Comparison of ENCODE assay signal across 3 cellular contexts in the genomic region with DNA sequence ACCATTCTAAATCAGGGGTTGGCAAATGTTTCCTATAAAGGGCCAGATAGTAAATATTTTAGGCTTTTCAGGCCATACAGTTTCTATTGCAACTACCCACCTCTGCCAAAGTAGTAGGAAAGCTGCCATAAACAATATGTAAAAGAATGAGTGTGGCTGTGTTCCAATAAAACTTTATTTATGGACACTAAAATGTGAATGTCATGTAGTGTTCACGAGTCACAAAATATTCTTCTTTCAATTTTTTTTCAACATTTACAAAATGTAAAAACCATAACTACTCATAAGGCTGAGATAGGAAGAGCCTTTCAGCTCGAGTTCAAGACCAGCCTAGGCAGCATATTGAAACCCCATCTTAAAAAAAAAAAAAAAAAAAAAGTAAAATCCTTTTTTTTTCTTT.
TF ChIP-seq lines count a peak whose summit lies in the region.

No MANE protein-coding gene starts in this region.

TF ChIP-seq in HEK293, 187 proteins besides CTCF, POLR2A, EP300 and RAD21 (continued from another document):
- TF ChIP-seq, protein P1, sequence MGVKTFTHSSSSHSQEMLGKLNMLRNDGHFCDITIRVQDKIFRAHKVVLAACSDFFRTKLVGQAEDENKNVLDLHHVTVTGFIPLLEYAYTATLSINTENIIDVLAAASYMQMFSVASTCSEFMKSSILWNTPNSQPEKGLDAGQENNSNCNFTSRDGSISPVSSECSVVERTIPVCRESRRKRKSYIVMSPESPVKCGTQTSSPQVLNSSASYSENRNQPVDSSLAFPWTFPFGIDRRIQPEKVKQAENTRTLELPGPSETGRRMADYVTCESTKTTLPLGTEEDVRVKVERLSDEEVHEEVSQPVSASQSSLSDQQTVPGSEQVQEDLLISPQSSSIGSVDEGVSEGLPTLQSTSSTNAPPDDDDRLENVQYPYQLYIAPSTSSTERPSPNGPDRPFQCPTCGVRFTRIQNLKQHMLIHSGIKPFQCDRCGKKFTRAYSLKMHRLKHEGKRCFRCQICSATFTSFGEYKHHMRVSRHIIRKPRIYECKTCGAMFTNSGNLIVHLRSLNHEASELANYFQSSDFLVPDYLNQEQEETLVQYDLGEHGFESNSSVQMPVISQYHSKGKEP (tag by site-specific recombination; IDR thresholded peaks at IDR 0.05) = no peak
TF ChIP-seq in HEK293: peak in this region for 1.

TF ChIP-seq in WTC11, 78 proteins besides CTCF, POLR2A, EP300 and RAD21 (continued from another document):
- TF ChIP-seq, protein P2, sequence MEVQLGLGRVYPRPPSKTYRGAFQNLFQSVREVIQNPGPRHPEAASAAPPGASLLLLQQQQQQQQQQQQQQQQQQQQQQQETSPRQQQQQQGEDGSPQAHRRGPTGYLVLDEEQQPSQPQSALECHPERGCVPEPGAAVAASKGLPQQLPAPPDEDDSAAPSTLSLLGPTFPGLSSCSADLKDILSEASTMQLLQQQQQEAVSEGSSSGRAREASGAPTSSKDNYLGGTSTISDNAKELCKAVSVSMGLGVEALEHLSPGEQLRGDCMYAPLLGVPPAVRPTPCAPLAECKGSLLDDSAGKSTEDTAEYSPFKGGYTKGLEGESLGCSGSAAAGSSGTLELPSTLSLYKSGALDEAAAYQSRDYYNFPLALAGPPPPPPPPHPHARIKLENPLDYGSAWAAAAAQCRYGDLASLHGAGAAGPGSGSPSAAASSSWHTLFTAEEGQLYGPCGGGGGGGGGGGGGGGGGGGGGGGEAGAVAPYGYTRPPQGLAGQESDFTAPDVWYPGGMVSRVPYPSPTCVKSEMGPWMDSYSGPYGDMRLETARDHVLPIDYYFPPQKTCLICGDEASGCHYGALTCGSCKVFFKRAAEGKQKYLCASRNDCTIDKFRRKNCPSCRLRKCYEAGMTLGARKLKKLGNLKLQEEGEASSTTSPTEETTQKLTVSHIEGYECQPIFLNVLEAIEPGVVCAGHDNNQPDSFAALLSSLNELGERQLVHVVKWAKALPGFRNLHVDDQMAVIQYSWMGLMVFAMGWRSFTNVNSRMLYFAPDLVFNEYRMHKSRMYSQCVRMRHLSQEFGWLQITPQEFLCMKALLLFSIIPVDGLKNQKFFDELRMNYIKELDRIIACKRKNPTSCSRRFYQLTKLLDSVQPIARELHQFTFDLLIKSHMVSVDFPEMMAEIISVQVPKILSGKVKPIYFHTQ (CRISPR knock-in tag; IDR thresholded peaks at IDR 0.05) = no peak
- TF ChIP-seq, protein P3, sequence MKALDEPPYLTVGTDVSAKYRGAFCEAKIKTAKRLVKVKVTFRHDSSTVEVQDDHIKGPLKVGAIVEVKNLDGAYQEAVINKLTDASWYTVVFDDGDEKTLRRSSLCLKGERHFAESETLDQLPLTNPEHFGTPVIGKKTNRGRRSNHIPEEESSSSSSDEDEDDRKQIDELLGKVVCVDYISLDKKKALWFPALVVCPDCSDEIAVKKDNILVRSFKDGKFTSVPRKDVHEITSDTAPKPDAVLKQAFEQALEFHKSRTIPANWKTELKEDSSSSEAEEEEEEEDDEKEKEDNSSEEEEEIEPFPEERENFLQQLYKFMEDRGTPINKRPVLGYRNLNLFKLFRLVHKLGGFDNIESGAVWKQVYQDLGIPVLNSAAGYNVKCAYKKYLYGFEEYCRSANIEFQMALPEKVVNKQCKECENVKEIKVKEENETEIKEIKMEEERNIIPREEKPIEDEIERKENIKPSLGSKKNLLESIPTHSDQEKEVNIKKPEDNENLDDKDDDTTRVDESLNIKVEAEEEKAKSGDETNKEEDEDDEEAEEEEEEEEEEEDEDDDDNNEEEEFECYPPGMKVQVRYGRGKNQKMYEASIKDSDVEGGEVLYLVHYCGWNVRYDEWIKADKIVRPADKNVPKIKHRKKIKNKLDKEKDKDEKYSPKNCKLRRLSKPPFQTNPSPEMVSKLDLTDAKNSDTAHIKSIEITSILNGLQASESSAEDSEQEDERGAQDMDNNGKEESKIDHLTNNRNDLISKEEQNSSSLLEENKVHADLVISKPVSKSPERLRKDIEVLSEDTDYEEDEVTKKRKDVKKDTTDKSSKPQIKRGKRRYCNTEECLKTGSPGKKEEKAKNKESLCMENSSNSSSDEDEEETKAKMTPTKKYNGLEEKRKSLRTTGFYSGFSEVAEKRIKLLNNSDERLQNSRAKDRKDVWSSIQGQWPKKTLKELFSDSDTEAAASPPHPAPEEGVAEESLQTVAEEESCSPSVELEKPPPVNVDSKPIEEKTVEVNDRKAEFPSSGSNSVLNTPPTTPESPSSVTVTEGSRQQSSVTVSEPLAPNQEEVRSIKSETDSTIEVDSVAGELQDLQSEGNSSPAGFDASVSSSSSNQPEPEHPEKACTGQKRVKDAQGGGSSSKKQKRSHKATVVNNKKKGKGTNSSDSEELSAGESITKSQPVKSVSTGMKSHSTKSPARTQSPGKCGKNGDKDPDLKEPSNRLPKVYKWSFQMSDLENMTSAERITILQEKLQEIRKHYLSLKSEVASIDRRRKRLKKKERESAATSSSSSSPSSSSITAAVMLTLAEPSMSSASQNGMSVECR (CRISPR knock-in tag; IDR thresholded peaks at IDR 0.05; ENCODE audit: borderline replicate concordance) = no peak
- TF ChIP-seq, protein P4, sequence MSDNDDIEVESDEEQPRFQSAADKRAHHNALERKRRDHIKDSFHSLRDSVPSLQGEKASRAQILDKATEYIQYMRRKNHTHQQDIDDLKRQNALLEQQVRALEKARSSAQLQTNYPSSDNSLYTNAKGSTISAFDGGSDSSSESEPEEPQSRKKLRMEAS (CRISPR knock-in tag; IDR thresholded peaks at IDR 0.05) = no peak
- TF ChIP-seq SMAD4 (CRISPR knock-in tag; IDR thresholded peaks at IDR 0.05) (no peak), RELA (CRISPR knock-in tag; IDR thresholded peaks at IDR 0.05; ENCODE audit: borderline replicate concordance) (no peak), ZNF219 (CRISPR knock-in tag; IDR thresholded peaks at IDR 0.05; ENCODE audit: borderline replicate concordance) (no peak), ZNF416 (CRISPR knock-in tag; IDR thresholded peaks at IDR 0.05) (no peak), SMAD3 (CRISPR knock-in tag; IDR thresholded peaks at IDR 0.05; ENCODE audit: borderline replicate concordance) (no peak)
- TF ChIP-seq, protein P5, sequence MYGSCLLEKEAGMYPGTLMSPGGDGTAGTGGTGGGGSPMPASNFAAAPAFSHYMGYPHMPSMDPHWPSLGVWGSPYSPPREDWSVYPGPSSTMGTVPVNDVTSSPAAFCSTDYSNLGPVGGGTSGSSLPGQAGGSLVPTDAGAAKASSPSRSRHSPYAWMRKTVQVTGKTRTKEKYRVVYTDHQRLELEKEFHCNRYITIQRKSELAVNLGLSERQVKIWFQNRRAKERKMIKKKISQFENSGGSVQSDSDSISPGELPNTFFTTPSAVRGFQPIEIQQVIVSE (CRISPR knock-in tag; IDR thresholded peaks at IDR 0.05; ENCODE audit: borderline replicate concordance) = no peak
- TF ChIP-seq, protein P6, sequence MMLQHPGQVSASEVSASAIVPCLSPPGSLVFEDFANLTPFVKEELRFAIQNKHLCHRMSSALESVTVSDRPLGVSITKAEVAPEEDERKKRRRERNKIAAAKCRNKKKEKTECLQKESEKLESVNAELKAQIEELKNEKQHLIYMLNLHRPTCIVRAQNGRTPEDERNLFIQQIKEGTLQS (CRISPR knock-in tag; conservative IDR thresholded peaks at IDR 0.05) = no peak
TF ChIP-seq in WTC11: peak in this region for 0.

TF ChIP-seq in K562, 482 proteins besides CTCF, POLR2A, EP300 and RAD21 (continued from another document):
- TF ChIP-seq, protein P7, sequence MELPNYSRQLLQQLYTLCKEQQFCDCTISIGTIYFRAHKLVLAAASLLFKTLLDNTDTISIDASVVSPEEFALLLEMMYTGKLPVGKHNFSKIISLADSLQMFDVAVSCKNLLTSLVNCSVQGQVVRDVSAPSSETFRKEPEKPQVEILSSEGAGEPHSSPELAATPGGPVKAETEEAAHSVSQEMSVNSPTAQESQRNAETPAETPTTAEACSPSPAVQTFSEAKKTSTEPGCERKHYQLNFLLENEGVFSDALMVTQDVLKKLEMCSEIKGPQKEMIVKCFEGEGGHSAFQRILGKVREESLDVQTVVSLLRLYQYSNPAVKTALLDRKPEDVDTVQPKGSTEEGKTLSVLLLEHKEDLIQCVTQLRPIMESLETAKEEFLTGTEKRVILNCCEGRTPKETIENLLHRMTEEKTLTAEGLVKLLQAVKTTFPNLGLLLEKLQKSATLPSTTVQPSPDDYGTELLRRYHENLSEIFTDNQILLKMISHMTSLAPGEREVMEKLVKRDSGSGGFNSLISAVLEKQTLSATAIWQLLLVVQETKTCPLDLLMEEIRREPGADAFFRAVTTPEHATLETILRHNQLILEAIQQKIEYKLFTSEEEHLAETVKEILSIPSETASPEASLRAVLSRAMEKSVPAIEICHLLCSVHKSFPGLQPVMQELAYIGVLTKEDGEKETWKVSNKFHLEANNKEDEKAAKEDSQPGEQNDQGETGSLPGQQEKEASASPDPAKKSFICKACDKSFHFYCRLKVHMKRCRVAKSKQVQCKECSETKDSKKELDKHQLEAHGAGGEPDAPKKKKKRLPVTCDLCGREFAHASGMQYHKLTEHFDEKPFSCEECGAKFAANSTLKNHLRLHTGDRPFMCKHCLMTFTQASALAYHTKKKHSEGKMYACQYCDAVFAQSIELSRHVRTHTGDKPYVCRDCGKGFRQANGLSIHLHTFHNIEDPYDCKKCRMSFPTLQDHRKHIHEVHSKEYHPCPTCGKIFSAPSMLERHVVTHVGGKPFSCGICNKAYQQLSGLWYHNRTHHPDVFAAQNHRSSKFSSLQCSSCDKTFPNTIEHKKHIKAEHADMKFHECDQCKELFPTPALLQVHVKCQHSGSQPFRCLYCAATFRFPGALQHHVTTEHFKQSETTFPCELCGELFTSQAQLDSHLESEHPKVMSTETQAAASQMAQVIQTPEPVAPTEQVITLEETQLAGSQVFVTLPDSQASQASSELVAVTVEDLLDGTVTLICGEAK (IDR thresholded peaks at IDR 0.05) = peak; percentile 88
- TF ChIP-seq, protein P7 (CRISPR knock-in tag; IDR thresholded peaks at IDR 0.05) = peak; percentile 80
- peak; percentile 46; the same call in 1 of the 2 replicates for TF ChIP-seq ZNF384 (IDR thresholded peaks at IDR 0.05; ENCODE audit: low read depth, low read length)
